ENCODE assay signal across 22 cellular contexts in the genomic region with DNA sequence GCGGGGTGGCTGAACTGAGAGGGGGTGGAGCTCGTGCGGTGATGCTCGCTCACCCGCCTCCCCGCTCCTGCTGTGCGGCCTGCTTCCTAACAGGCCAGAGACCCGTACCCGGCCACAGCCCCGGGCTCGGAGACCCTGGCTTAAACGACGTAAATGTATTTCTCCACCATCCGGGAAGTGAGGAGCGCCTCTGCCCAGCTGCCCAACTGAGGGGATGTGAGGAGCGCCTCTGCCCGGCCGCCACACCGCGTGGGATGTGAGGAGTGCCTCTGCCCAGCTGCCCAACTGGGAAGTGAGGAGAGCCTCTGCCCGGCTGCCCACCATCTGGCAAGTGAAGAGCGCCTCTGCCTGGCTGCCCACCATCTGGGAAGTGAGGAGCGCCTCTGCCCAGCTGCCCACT.
"Had no signal": no experiment of that assay in that cellular context is flagged by ENCODE, and none has a peak within 500 bp of the region (broad histone marks: within the 10 kb centered on the region; RNA-seq: fewer than 3 reads in every experiment).

No MANE protein-coding gene starts in this region.

- H3K27me3 ChIP-seq: dorsolateral prefrontal cortex, esophagus squamous epithelium, gastrocnemius medialis, heart right ventricle, left lung had no signal

- H3K4me1 ChIP-seq: esophagus squamous epithelium, gastrocnemius medialis, left lung, lower lobe of right lung had no signal

- H3K36me3 ChIP-seq: esophagus squamous epithelium, gastrocnemius medialis, heart right ventricle, left lung, lower lobe of right lung had no signal

- DNase-seq: dermis blood vessel endothelial cell; dorsolateral prefrontal cortex; effector CD4-positive, alpha-beta T cell; effector memory CD8-positive, alpha-beta T cell; endodermal cell; erythroblast; esophagus squamous epithelium; foreskin fibroblast; foreskin melanocyte; gastrocnemius medialis; glutamatergic neuron; heart right ventricle; hippocampal formation; left cardiac atrium; left ventricle myocardium superior; lower lobe of right lung; mesenchymal stem cell; mucosa of descending colon; naive B cell had no signal

- H3K9me3 ChIP-seq: esophagus squamous epithelium, gastrocnemius medialis, lower lobe of right lung, mucosa of descending colon had no signal

- H3K27ac ChIP-seq: coronary artery, dorsolateral prefrontal cortex, epithelial cell of prostate, esophagus squamous epithelium, gastrocnemius medialis, heart right ventricle, left lung, lower lobe of right lung had no signal

- H3K4me3 ChIP-seq: coronary artery, dorsolateral prefrontal cortex, esophagus squamous epithelium, gastrocnemius medialis, heart right ventricle, left lung, lower lobe of right lung, mucosa of descending colon had no signal
